In the genomic region with DNA sequence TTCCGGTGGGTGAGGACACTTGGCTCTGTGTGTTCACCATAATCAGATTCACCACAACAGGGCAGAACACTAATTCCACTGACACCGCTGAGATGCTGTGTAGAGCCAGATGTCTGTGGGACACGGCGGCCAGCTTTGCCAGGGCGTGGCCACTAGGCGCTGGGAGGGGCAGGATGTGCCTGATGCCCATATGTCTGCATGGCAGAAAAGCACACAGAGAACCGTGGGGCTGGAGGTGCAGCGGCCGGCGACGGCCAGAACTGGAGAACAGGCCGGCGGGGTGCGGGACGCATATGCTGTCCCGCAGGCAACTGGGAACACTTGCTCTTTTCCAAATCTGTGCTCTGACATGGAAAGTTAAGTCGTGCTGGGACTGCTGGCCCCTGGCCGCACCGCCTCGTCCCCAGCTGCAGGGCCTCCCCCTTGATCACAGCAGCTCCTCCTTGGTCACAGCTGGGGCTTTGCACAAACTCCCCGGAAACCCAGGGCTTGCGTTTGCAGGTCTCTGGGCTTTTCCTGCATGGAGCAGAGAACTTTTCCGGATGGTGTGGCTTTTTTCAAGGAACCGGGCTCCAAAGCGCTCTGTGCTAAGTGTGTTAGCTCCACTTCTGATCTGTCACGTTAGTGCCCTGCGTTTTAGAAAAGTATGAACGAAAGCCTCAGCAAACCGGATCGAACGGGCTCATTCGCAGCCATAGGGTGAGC, we compare ENCODE assay signal across 8 cellular contexts. TPM values are rescaled to one million over a fixed set of nuclear protein-coding genes. Genes with fewer than 3 reads are reported as not detected.
DNase-seq lines count a peak whose midpoint lies in the region; ATAC-seq, FAIRE-seq and TF ChIP-seq lines count a peak whose summit lies in the region.

No MANE protein-coding gene starts in this region.

- peak overlapping the region; percentile 76 to 88 (median 83) for H3K4me3 Mint-ChIP-seq in CD4-positive, CD25-positive, alpha-beta regulatory T cell
- H3K4me3 Mint-ChIP-seq in activated T-cell treated with anti-CD3 and anti-CD28 coated beads, Interleukin-2, amount 50 U/mL, for 72 hours = peak overlapping the region; percentile 72 to 83

- peaks cover 45% of the 10 kb centered on the region for H3K4me1 ChIP-seq in CD4-positive, CD25-positive, alpha-beta regulatory T cell (ENCODE audit: control insufficient read depth, insufficient read depth, low read length, poor library complexity, severe bottlenecking)
- H3K4me1 ChIP-seq in kidney (ENCODE audit: control insufficient read depth in 1 of 2, insufficient read depth in 1 of 2, low read depth in 1 of 2, low read length in 2 of 2) (no peaks in the 10 kb centered on the region), thymus (ENCODE audit: control insufficient read depth, insufficient read depth, low read length) (peaks cover 10% of the 10 kb centered on the region), ascending aorta (no peaks in the 10 kb centered on the region)

- ATAC-seq in CD4-positive, CD25-positive, alpha-beta regulatory T cell (ENCODE audit: low read depth in 2 of 2) = peak; percentile 28 to 38
- peak; percentile 44 for ATAC-seq in GM21723 (IDR thresholded peaks at IDR 0.05; ENCODE audit: unreplicated experiment)
- ATAC-seq in activated T-cell treated with anti-CD3 and anti-CD28 coated beads, Interleukin-2, amount 50 U/mL, for 72 hours (replicated peaks in 1 of 2) = peak; percentile 31 to 51

- no peaks in the 10 kb centered on the region for H3K9me3 Mint-ChIP-seq in CD4-positive, CD25-positive, alpha-beta regulatory T cell
- no peaks in the 10 kb centered on the region for H3K9me3 Mint-ChIP-seq in activated T-cell treated with anti-CD3 and anti-CD28 coated beads, Interleukin-2, amount 50 U/mL, for 72 hours

- H3K4me1 Mint-ChIP-seq in CD4-positive, CD25-positive, alpha-beta regulatory T cell = peaks cover 6 to 57% (median 13%) of the 10 kb centered on the region in 4 donors
- peaks cover 26% of the 10 kb centered on the region for H3K4me1 Mint-ChIP-seq in activated T-cell treated with anti-CD3 and anti-CD28 coated beads, Interleukin-2, amount 50 U/mL, for 72 hours (ENCODE audit: low read depth)

- no peaks in the 10 kb centered on the region for H3K9me3 ChIP-seq in CD4-positive, CD25-positive, alpha-beta regulatory T cell (ENCODE audit: control insufficient read depth in 2 of 2, low read length in 2 of 2)
- H3K9me3 ChIP-seq in kidney (ENCODE audit: control insufficient read depth in 1 of 2, low read length in 2 of 2) = no peaks in the 10 kb centered on the region
- no peaks in the 10 kb centered on the region for H3K9me3 ChIP-seq in thymus (ENCODE audit: control insufficient read depth)
- H3K9me3 ChIP-seq in ascending aorta = no peaks in the 10 kb centered on the region

- H3K36me3 ChIP-seq in CD4-positive, CD25-positive, alpha-beta regulatory T cell (ENCODE audit: control insufficient read depth, insufficient read depth, low read length) = no peaks in the 10 kb centered on the region
- no peaks in the 10 kb centered on the region for H3K36me3 ChIP-seq in kidney (ENCODE audit: control insufficient read depth in 1 of 2, insufficient read depth in 2 of 2, low read length in 2 of 2)
- no peaks in the 10 kb centered on the region for H3K36me3 ChIP-seq in thymus (ENCODE audit: control insufficient read depth, insufficient read depth)
- no peaks in the 10 kb centered on the region for H3K36me3 ChIP-seq in ascending aorta

- peak overlapping the region; percentile 89 to 100 (median 96) for H3K27ac Mint-ChIP-seq in CD4-positive, CD25-positive, alpha-beta regulatory T cell
- peak overlapping the region; percentile 36 for H3K27ac Mint-ChIP-seq in activated T-cell treated with anti-CD3 and anti-CD28 coated beads, Interleukin-2, amount 50 U/mL, for 72 hours

- no peak for TF ChIP-seq CTCF in kidney (IDR thresholded peaks at IDR 0.05; ENCODE audit: borderline replicate concordance, extremely low read depth, insufficient read depth)
- TF ChIP-seq CTCF in ascending aorta (IDR thresholded peaks at IDR 0.05) = no peak

- no peak for FAIRE-seq in kidney (lab: Jason Lieb, UNC)

- H3K9ac ChIP-seq in kidney (ENCODE audit: low read length in 2 of 2) = no peak overlapping the region

- peak overlapping the region; percentile 75 for H3K4me3 ChIP-seq in CD4-positive, CD25-positive, alpha-beta regulatory T cell (ENCODE audit: low read depth, low read length)
- H3K4me3 ChIP-seq in kidney (ENCODE audit: low read length in 2 of 2) (no peak overlapping the region), thymus (ENCODE audit: low read length) (no peak overlapping the region), ascending aorta (no peak overlapping the region)

- H3K36me3 Mint-ChIP-seq in CD4-positive, CD25-positive, alpha-beta regulatory T cell = no peaks in the 10 kb centered on the region
- H3K36me3 Mint-ChIP-seq in activated T-cell treated with anti-CD3 and anti-CD28 coated beads, Interleukin-2, amount 50 U/mL, for 72 hours (ENCODE audit: insufficient read depth in 2 of 2) = no peaks in the 10 kb centered on the region

- H3K27me3 Mint-ChIP-seq in CD4-positive, CD25-positive, alpha-beta regulatory T cell = no peaks in the 10 kb centered on the region
- no peaks in the 10 kb centered on the region for H3K27me3 Mint-ChIP-seq in activated T-cell treated with anti-CD3 and anti-CD28 coated beads, Interleukin-2, amount 50 U/mL, for 72 hours (ENCODE audit: low read depth)

- intact Hi-C loops in kidney (cut with DNase I) = no loop called here
- intact Hi-C loops in ascending aorta (cut with DNase I) = no loop called here

- no peaks in the 10 kb centered on the region for H3K27me3 ChIP-seq in CD4-positive, CD25-positive, alpha-beta regulatory T cell (ENCODE audit: control insufficient read depth, insufficient read depth, low read length)
- H3K27me3 ChIP-seq in thymus (ENCODE audit: control insufficient read depth, insufficient read depth) (no peaks in the 10 kb centered on the region), ascending aorta (no peaks in the 10 kb centered on the region)

- H3K27ac ChIP-seq in CD4-positive, CD25-positive, alpha-beta regulatory T cell (ENCODE audit: insufficient read depth, low read length, poor library complexity, severe bottlenecking) = peak overlapping the region; percentile 87
- H3K27ac ChIP-seq in kidney (ENCODE audit: low read depth in 2 of 2, low read length in 2 of 2) (no peak overlapping the region), thymus (ENCODE audit: low read depth) (peak overlapping the region; percentile 72), ascending aorta (no peak overlapping the region)

- 72% methylated on average over 32 of the region's 32 CpGs for WGBS in thymus

- DNase-seq in CD4-positive, CD25-positive, alpha-beta regulatory T cell = peak; percentile 31 to 87 (median 45)
- DNase-seq in NCI-H1694 (lab: John Stamatoyannopoulos, UW) (peak; percentile 54), kidney (peak; percentile 80), ascending aorta (ENCODE audit: low spot score in 2 of 2) (no peak), NCI-H2196 treated with DMSO at 0.1 percent for 48 hours (lab: John Stamatoyannopoulos, UW; ENCODE audit: unreplicated experiment) (no peak)
- peak; percentile 41 to 50 for DNase-seq in activated T-cell treated with anti-CD3 and anti-CD28 coated beads, Interleukin-2, amount 50 U/mL, for 72 hours

RNA-seq across cellular contexts. Expression of a gene that starts 31.1 kb away (rescaled TPM):
- 0.37 TPM for total RNA-seq in CD4-positive, CD25-positive, alpha-beta regulatory T cell
- polyA plus RNA-seq in CD4-positive, CD25-positive, alpha-beta regulatory T cell = under 1 TPM in 1 of 4 donors, not detected in 3; 0.11 TPM
- not detected for total RNA-seq in activated T-cell treated with anti-CD3 and anti-CD28 coated beads, Interleukin-2, amount 50 U/mL, for 72 hours
- 0.09 TPM for total RNA-seq in kidney
- polyA plus RNA-seq in kidney (ENCODE audit: insufficient read depth, low read depth, low replicate concordance) = not detected
- polyA plus RNA-seq in thymus = 0.14 TPM
- total RNA-seq in ascending aorta = not detected

RNA-seq across cellular contexts. Expression of a gene that starts 56.5 kb away (rescaled TPM):
- 7.0 TPM for total RNA-seq in CD4-positive, CD25-positive, alpha-beta regulatory T cell
- 10 to 100 TPM in 2 of 4 donors, 1 to 10 TPM in 2; 7.9 to 11.5 (median 10.0) TPM for polyA plus RNA-seq in CD4-positive, CD25-positive, alpha-beta regulatory T cell
- 10 to 100 TPM; 14.1 to 14.7 TPM for total RNA-seq in activated T-cell treated with anti-CD3 and anti-CD28 coated beads, Interleukin-2, amount 50 U/mL, for 72 hours
- total RNA-seq in kidney (7.6 TPM), ascending aorta (5.7 TPM)
- polyA plus RNA-seq in kidney (ENCODE audit: insufficient read depth, low read depth, low replicate concordance) (9.0 TPM), thymus (14.4 TPM)

Comparison
In these comparisons a context has a peak if more than half of its experiments do, and no peak if none do; other contexts are left out.
1. DNase-seq: peak in CD4-positive, CD25-positive, alpha-beta regulatory T cell (3 of 3), NCI-H1694 (single experiment), activated T-cell treated with anti-CD3 and anti-CD28 coated beads, Interleukin-2, amount 50 U/mL, for 72 hours (2 of 2) and kidney (single experiment); none in ascending aorta (0 of 2) and NCI-H2196 treated with DMSO at 0.1 percent for 48 hours (single experiment).
2. H3K27ac ChIP-seq: peak in CD4-positive, CD25-positive, alpha-beta regulatory T cell (single experiment) and thymus (single experiment); none in kidney (0 of 2) and ascending aorta (0 of 2).
3. Peak in every context shown above with its lines, with median percentiles within 50 percentile points of each other: ATAC-seq.